21 cellular contexts compared by ENCODE assay signal in genomic region chr11:75781831-75782230, GRCh38.
"Had no signal": no experiment of that assay in that cellular context is flagged by ENCODE, and none has a peak within 500 bp of the region (broad histone marks: within the 10 kb centered on the region; RNA-seq: fewer than 3 reads in every experiment).

No MANE protein-coding gene starts in this region.

- H3K27me3 ChIP-seq: colonic mucosa, dorsolateral prefrontal cortex, esophagus muscularis mucosa, foreskin keratinocyte, gastroesophageal sphincter, heart left ventricle, hepatocyte, left lung had no signal

- H3K4me1 ChIP-seq: colonic mucosa, foreskin keratinocyte, gastroesophageal sphincter, lower lobe of right lung had no signal

- H3K4me3 ChIP-seq: colonic mucosa, dorsolateral prefrontal cortex, esophagus muscularis mucosa, gastroesophageal sphincter, heart left ventricle, hepatocyte, left lung, lower lobe of right lung had no signal

- ATAC-seq: foreskin keratinocyte, gastroesophageal sphincter, heart left ventricle, left cardiac atrium, left lung, left ventricle myocardium superior, lower lobe of right lung had no signal

- H3K27me3 Mint-ChIP-seq: memory B cell had no signal

- H3K27ac ChIP-seq: colonic mucosa, dorsolateral prefrontal cortex, esophagus muscularis mucosa, foreskin keratinocyte, gastroesophageal sphincter, heart left ventricle, hepatocyte, left lung, lower lobe of right lung had no signal

- H3K4me2 ChIP-seq: hepatocyte had no signal

- H3K4me3 Mint-ChIP-seq: immature natural killer cell, memory B cell had no signal

- FAIRE-seq: endothelial cell of umbilical vein, frontal cortex had no signal

- H3K79me2 ChIP-seq: hepatocyte had no signal

- H2AFZ ChIP-seq: hepatocyte had no signal

- H3K36me3 ChIP-seq: colonic mucosa, esophagus muscularis mucosa, gastroesophageal sphincter, heart left ventricle, lower lobe of right lung had no signal

- H3K36me3 Mint-ChIP-seq: immature natural killer cell had no signal

- DNase-seq: colonic mucosa; dermis blood vessel endothelial cell; dorsolateral prefrontal cortex; effector CD4-positive, alpha-beta T cell; effector memory CD4-positive, alpha-beta T cell; foreskin keratinocyte; heart left ventricle; hypothalamus; immature natural killer cell; islet precursor cell; left cardiac atrium; left lung; left ventricle myocardium superior; lower lobe of right lung; midbrain had no signal

- H3K9me3 ChIP-seq: colonic mucosa, esophagus muscularis mucosa, gastroesophageal sphincter, heart left ventricle, left lung, lower lobe of right lung had no signal

- H3K9me3 Mint-ChIP-seq: immature natural killer cell, memory B cell had no signal
